Comparison of ENCODE assay signal across 9 cellular contexts in genomic region chr17:28494445-28495188, GRCh38. TPM values are rescaled to one million over a fixed set of nuclear protein-coding genes. Genes with fewer than 3 reads are reported as not detected.
DNase-seq lines count a peak whose midpoint lies in the region; ATAC-seq and TF ChIP-seq lines count a peak whose summit lies in the region.
"Had no signal": no experiment of that assay in that cellular context is flagged by ENCODE, and none has a peak within 500 bp of the region (broad histone marks: within the 10 kb centered on the region; RNA-seq: fewer than 3 reads in every experiment).

No MANE protein-coding gene starts in this region.

- no peaks in the 10 kb centered on the region for H3K27me3 Mint-ChIP-seq in Caco-2 (ENCODE audit: insufficient read depth, unreplicated experiment)
- H3K27me3 Mint-ChIP-seq: activated naive CD8-positive, alpha-beta T cell had no signal

- H3K9me3 Mint-ChIP-seq in Caco-2 (ENCODE audit: unreplicated experiment) = no peaks in the 10 kb centered on the region

- H3K36me3 ChIP-seq in Caco-2 (ENCODE audit: control insufficient read depth, insufficient read depth, low read length) = no peaks in the 10 kb centered on the region
- no peaks in the 10 kb centered on the region for H3K36me3 ChIP-seq in lung (ENCODE audit: control insufficient read depth in 2 of 2, insufficient read depth in 2 of 2, low read length in 2 of 2)

- no peak overlapping the region for H3K27ac ChIP-seq in lung (ENCODE audit: low read depth in 1 of 2, low read length in 1 of 2)

- CTCF ChIA-PET in Caco-2 (lab: Charles Lee) = interaction anchor here (0.6 to 1.4 kb wide), 5 partner anchors 12 to 88 kb away, joined by 3 to 4 read pairs (median 3); partner anchors contain the start of gene FOXN1
- CTCF ChIA-PET in HEK293T (lab: Yijun Ruan, JAX) = interaction anchor here (0.6 to 2.4 kb wide), 6 partner anchors 9 to 57 kb away, joined by 3 to 14 read pairs (median 4); no protein-coding TSS in a partner anchor

- peak; percentile 92 to 97 for TF ChIP-seq CTCF in Caco-2 (IDR thresholded peaks at IDR 0.05; ENCODE audit: insufficient read depth in 1 of 2, low read depth in 1 of 2, low read length in 1 of 2, severe bottlenecking in 1 of 2, unreplicated experiment in 1 of 2)
- TF ChIP-seq CTCF in lung (IDR thresholded peaks at IDR 0.05; ENCODE audit: control extremely low read depth, extremely low read depth) = peak; percentile 81

- WGBS in lung, 2 donors = 40 to 48% methylated on average over 15 of the region's 15 CpGs

- intact Hi-C loops in Caco-2 (cut with micrococcal nuclease; ENCODE audit: unreplicated experiment) = loop anchor here (1.0 to 2.0 kb wide), 3 partner anchors 46 to 119 kb away; no protein-coding TSS in a partner anchor

- BruUV-seq in Caco-2 (replicated peaks; lab: Mats Ljungman, UMichigan) = no TSS peak

- ATAC-seq in lung (ENCODE audit: insufficient read depth, low FRiP score) (peak; percentile 83), GM19328 (IDR thresholded peaks at IDR 0.05; ENCODE audit: unreplicated experiment) (no peak)

- H3K27me3 ChIP-seq in Caco-2 (replicated peaks; ENCODE audit: control insufficient read depth, insufficient read depth, low read length) = no peaks in the 10 kb centered on the region
- H3K27me3 ChIP-seq in lung (ENCODE audit: control insufficient read depth, insufficient read depth) = no peaks in the 10 kb centered on the region

- no peak overlapping the region for H3K27ac Mint-ChIP-seq in Caco-2 (ENCODE audit: unreplicated experiment)
- H3K27ac Mint-ChIP-seq: activated naive CD8-positive, alpha-beta T cell had no signal

- H3K4me3 ChIP-seq in Caco-2 (ENCODE audit: low read depth, low read length) (no peak overlapping the region), lung (no peak overlapping the region)

- H3K36me3 Mint-ChIP-seq in Caco-2 (ENCODE audit: insufficient read depth, unreplicated experiment) = no peaks in the 10 kb centered on the region
- H3K36me3 Mint-ChIP-seq: activated naive CD8-positive, alpha-beta T cell had no signal

- peaks cover 7% of the 10 kb centered on the region for H3K4me1 Mint-ChIP-seq in Caco-2 (ENCODE audit: low read depth, unreplicated experiment)

- POLR2A ChIA-PET in Caco-2 (lab: Charles Lee) (no interaction called here), HEK293T (lab: Yijun Ruan, JAX) (interaction anchor here (1.7 kb wide), 2 partner anchors 40 to 77 kb away, joined by 5 to 7 read pairs; partner anchors contain the start of gene PIGS)

- no peak overlapping the region for H3K4me3 Mint-ChIP-seq in Caco-2 (ENCODE audit: unreplicated experiment)
- H3K4me3 Mint-ChIP-seq: activated naive CD8-positive, alpha-beta T cell had no signal

- DNase-seq in Caco-2 = peak; percentile 78 to 88
- DNase-seq in HEK293T (ENCODE audit: extremely low spot score) = peak; percentile 78
- DNase-seq in NCI-H524 (lab: John Stamatoyannopoulos, UW) = peak; percentile 79 to 92
- DNase-seq in activated CD4-positive, alpha-beta T cell treated with anti-CD3 and anti-CD28 coated beads, Interleukin-2, amount 50 U/mL, for 4 hours = peak; percentile 76 to 77
- DNase-seq in dermis microvascular lymphatic vessel endothelial cell (ENCODE audit: low read depth in 2 of 2) = peak; percentile 28 to 55
- DNase-seq in lung (ENCODE audit: low spot score) = peak; percentile 76
- peak; percentile 73 for DNase-seq in stimulated activated CD8-positive, alpha-beta memory T cell treated with anti-CD3 and anti-CD28 coated beads, Interleukin-15, amount 100 ng/mL, for 24 hours (ENCODE audit: low read depth)

- no peaks in the 10 kb centered on the region for H3K9me3 ChIP-seq in Caco-2
- no peaks in the 10 kb centered on the region for H3K9me3 ChIP-seq in lung (ENCODE audit: control insufficient read depth in 2 of 2, insufficient read depth in 1 of 2, low read length in 1 of 2)

- H3K4me1 ChIP-seq in Caco-2 (peaks cover 6% of the 10 kb centered on the region; the same call in 1 of the 2 replicates), lung (ENCODE audit: control insufficient read depth in 2 of 2, insufficient read depth in 2 of 2, low read length in 2 of 2) (peaks cover 0 to 7% of the 10 kb centered on the region in 2 donors)

TF ChIP-seq in HEK293T, 16 proteins besides CTCF, POLR2A, EP300 and RAD21:
- no peak for TF ChIP-seq ARNT (IDR thresholded peaks at IDR 0.05)
- no peak for TF ChIP-seq TARDBP (IDR thresholded peaks at IDR 0.05)

RNA-seq across cellular contexts. Expression of gene FOXN1, which starts 11.5 kb away (rescaled TPM):
- 0.26 and 0.48 TPM in 2 replicates for total RNA-seq in Caco-2 (2022)
- not detected in 2 replicates for total RNA-seq in dermis microvascular lymphatic vessel endothelial cell
- total RNA-seq in lung = under 1 TPM in 1 of 2 donors, not detected in 1; 0.25 TPM
- under 1 TPM; 0.13 to 0.18 TPM for polyA plus RNA-seq in lung

RNA-seq across cellular contexts. Expression of gene SLC13A2, which starts 21.2 kb away (rescaled TPM):
- total RNA-seq in Caco-2 (2022) (0.42 and 0.57 TPM in 2 replicates), dermis microvascular lymphatic vessel endothelial cell (not detected in 2 replicates), lung (under 1 TPM in 1 of 2 donors, not detected in 1; 0.15 TPM)
- polyA plus RNA-seq in lung = under 1 TPM; 0.02 to 0.06 TPM

RNA-seq across cellular contexts. Expression of gene UNC119, which starts 57.8 kb away (rescaled TPM):
- total RNA-seq in Caco-2 (2022) (40.5 and 41.3 TPM in 2 replicates), dermis microvascular lymphatic vessel endothelial cell (18.0 and 25.7 TPM in 2 replicates), lung (10 to 100 TPM; 29.2 to 34.2 TPM)
- 10 to 100 TPM; 19.0 to 40.0 TPM for polyA plus RNA-seq in lung
